9 cellular contexts compared by ENCODE assay signal in the genomic region with DNA sequence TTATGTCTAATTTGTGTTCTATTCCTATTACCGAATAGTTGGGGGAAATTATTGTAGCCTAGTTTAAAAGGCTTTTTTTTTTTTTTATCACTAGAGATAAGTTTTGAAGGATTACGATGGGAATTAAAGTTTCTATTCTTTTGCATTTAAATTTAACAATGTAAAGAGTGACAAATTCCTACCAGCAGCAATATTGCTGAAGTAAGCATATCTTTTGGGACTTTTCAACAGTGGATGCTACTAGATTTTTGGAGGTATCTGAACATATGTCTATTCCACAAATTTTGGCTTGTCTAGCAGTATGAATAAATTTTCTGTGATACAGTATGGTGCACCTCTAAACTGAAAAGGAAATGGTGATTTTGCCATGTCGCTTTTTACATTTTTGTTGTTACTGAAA.
"Had no signal": no experiment of that assay in that cellular context is flagged by ENCODE, and none has a peak within 500 bp of the region (broad histone marks: within the 10 kb centered on the region; RNA-seq: fewer than 3 reads in every experiment).

No MANE protein-coding gene starts in this region.

- H3K27ac ChIP-seq: KMS-11 had no signal

- H3K9ac ChIP-seq: KMS-11 had no signal

- H3K36me3 ChIP-seq: HAP-1 had no signal

- DNase-seq: GOT3, H7, HFFc6, Kasumi-1, KBM-7 had no signal

- H3K4me2 ChIP-seq: KMS-11 had no signal

- H3K9me3 ChIP-seq: HAP-1 had no signal

- ATAC-seq: HCT116 had no signal

- H3K4me1 ChIP-seq: HAP-1 had no signal

- FAIRE-seq: HTR-8/SVneo had no signal

- H3K4me3 ChIP-seq: HAP-1 had no signal

- H3K27ac Mint-ChIP-seq: HFFc6 had no signal

- H3K4me3 Mint-ChIP-seq: HFFc6 had no signal
